In genomic region chr10:29555091-29555745, GRCh38 we compare ENCODE assay signal across 14 cellular contexts.
DNase-seq lines count a peak whose midpoint lies in the region; ATAC-seq, FAIRE-seq and TF ChIP-seq lines count a peak whose summit lies in the region.
"Had no signal": no experiment of that assay in that cellular context is flagged by ENCODE, and none has a peak within 500 bp of the region (broad histone marks: within the 10 kb centered on the region; RNA-seq: fewer than 3 reads in every experiment).

No MANE protein-coding gene starts in this region.

- H3K4me3 ChIP-seq in GM23248 (no peak overlapping the region), SJSA1 (no peak overlapping the region)
- H3K4me3 ChIP-seq: adrenal gland, SK-N-MC had no signal

- H3K27ac Mint-ChIP-seq in progenitor cell of endocrine pancreas = peak overlapping the region; percentile 20
- peak overlapping the region in 1 of 2 donors; percentile 54 for H3K27ac Mint-ChIP-seq in stimulated activated naive CD8-positive, alpha-beta T cell treated with anti-CD3 and anti-CD28 coated beads, Interleukin-15, amount 100 ng/mL, for 72 hours
- H3K27ac Mint-ChIP-seq: activated CD4-positive, alpha-beta memory T cell treated with anti-CD3 and anti-CD28 coated beads, Interleukin-2, amount 10 ng/mL, durations not matched to agents 7 days and 5 days had no signal

- peak overlapping the region; percentile 42 for H2AFZ ChIP-seq in GM23248

- H3K27me3 ChIP-seq in GM23248 (replicated peaks; ENCODE audit: insufficient read depth) (no peaks in the 10 kb centered on the region), SJSA1 (replicated peaks) (no peaks in the 10 kb centered on the region)
- H3K27me3 ChIP-seq: adrenal gland had no signal

- peaks cover 6% of the 10 kb centered on the region for H3K4me1 Mint-ChIP-seq in progenitor cell of endocrine pancreas (ENCODE audit: low read depth)
- H3K4me1 Mint-ChIP-seq in stimulated activated naive CD8-positive, alpha-beta T cell treated with anti-CD3 and anti-CD28 coated beads, Interleukin-15, amount 100 ng/mL, for 72 hours = peaks cover 11% of the 10 kb centered on the region

- ATAC-seq in esophagus mucosa = peak; percentile 68
- ATAC-seq in stimulated activated naive CD8-positive, alpha-beta T cell treated with anti-CD3 and anti-CD28 coated beads, Interleukin-15, amount 100 ng/mL, for 72 hours = no peak
- ATAC-seq: HCT116 had no signal

- no peaks in the 10 kb centered on the region for H3K79me2 ChIP-seq in GM23248 (ENCODE audit: insufficient read depth)
- H3K79me2 ChIP-seq: parathyroid adenoma had no signal

- peaks cover 24% of the 10 kb centered on the region for H3K36me3 Mint-ChIP-seq in progenitor cell of endocrine pancreas (ENCODE audit: insufficient read depth)

- 58 to 63% methylated on average over 6 of the region's 6 CpGs for WGBS in GM23248 (ENCODE audit: low coverage in 1 of 2, low lambda C conversion rate in 2 of 2, missing lambda C conversion rate in 2 of 2), 2 experiments

- H3K27ac ChIP-seq in GM23248 (peak overlapping the region; percentile 67), SJSA1 (peak overlapping the region; percentile 81)
- H3K27ac ChIP-seq: SK-N-MC had no signal

- H3K9me3 Mint-ChIP-seq in progenitor cell of endocrine pancreas (ENCODE audit: low read depth) = no peaks in the 10 kb centered on the region
- no peaks in the 10 kb centered on the region for H3K9me3 Mint-ChIP-seq in stimulated activated naive CD8-positive, alpha-beta T cell treated with anti-CD3 and anti-CD28 coated beads, Interleukin-15, amount 100 ng/mL, for 72 hours
- H3K9me3 Mint-ChIP-seq: activated CD4-positive, alpha-beta memory T cell treated with anti-CD3 and anti-CD28 coated beads, Interleukin-2, amount 10 ng/mL, durations not matched to agents 7 days and 5 days had no signal

- no peaks in the 10 kb centered on the region for H4K20me1 ChIP-seq in GM23248 (ENCODE audit: insufficient read depth)

- no peaks in the 10 kb centered on the region for H3K9me2 ChIP-seq in GM23248 (ENCODE audit: insufficient read depth)

- H3K4me1 ChIP-seq in GM23248 (ENCODE audit: insufficient read depth) (peaks cover 24% of the 10 kb centered on the region), SJSA1 (replicated peaks) (peaks cover 30% of the 10 kb centered on the region)
- H3K4me1 ChIP-seq: adrenal gland had no signal

- in situ Hi-C loops in GM23248 (cut with MboI) = no loop called here
- in situ Hi-C loops in G401 (cut with HindIII; ENCODE audit: low sequenced_read_pairs) = no loop called here

- no peak for TF ChIP-seq CTCF in progenitor cell of endocrine pancreas (IDR thresholded peaks at IDR 0.05; ENCODE audit: unreplicated experiment)
- TF ChIP-seq CTCF in D721Med (IDR thresholded peaks at IDR 0.05; ENCODE audit: insufficient read depth, missing control alignments) = no peak

- peak overlapping the region; percentile 51 for H3K4me2 ChIP-seq in GM23248 (ENCODE audit: unreplicated experiment)

- peaks cover 18% of the 10 kb centered on the region for H3F3A ChIP-seq in GM23248 (ENCODE audit: insufficient read depth)

- H3K9ac ChIP-seq in GM23248 = no peak overlapping the region
- H3K9ac ChIP-seq: parathyroid adenoma had no signal

- no peak for FAIRE-seq in D721Med (lab: Jason Lieb, UNC)
- FAIRE-seq: islet of Langerhans had no signal

- DNase-seq in GM23248 (peak; percentile 38), SJSA1 (ENCODE audit: low read depth in 1 of 2, low spot score in 2 of 2) (no peak), progenitor cell of endocrine pancreas (ENCODE audit: low spot score, unreplicated experiment) (no peak), D721Med (ENCODE audit: insufficient read length, low spot score) (no peak), G401 (ENCODE audit: low spot score) (no peak), NCI-H446 treated with DMSO at 0.1 percent for 48 hours (lab: John Stamatoyannopoulos, UW) (no peak)
- DNase-seq in stimulated activated naive CD8-positive, alpha-beta T cell treated with anti-CD3 and anti-CD28 coated beads, Interleukin-15, amount 100 ng/mL, for 72 hours = no peak
- DNase-seq: activated CD4-positive, alpha-beta memory T cell treated with anti-CD3 and anti-CD28 coated beads, Interleukin-2, amount 10 ng/mL, durations not matched to agents 7 days and 5 days; adrenal gland had no signal

- H3K36me3 ChIP-seq in GM23248 (ENCODE audit: low read depth) (no peaks in the 10 kb centered on the region), SJSA1 (peaks cover 9% of the 10 kb centered on the region)

- H3K4me3 Mint-ChIP-seq in progenitor cell of endocrine pancreas (ENCODE audit: low read depth) = no peak overlapping the region
- H3K4me3 Mint-ChIP-seq in stimulated activated naive CD8-positive, alpha-beta T cell treated with anti-CD3 and anti-CD28 coated beads, Interleukin-15, amount 100 ng/mL, for 72 hours = no peak overlapping the region
- H3K4me3 Mint-ChIP-seq: activated CD4-positive, alpha-beta memory T cell treated with anti-CD3 and anti-CD28 coated beads, Interleukin-2, amount 10 ng/mL, durations not matched to agents 7 days and 5 days had no signal

- H3K9me3 ChIP-seq in GM23248 (ENCODE audit: low read depth) (no peaks in the 10 kb centered on the region), SJSA1 (replicated peaks) (no peaks in the 10 kb centered on the region)
- H3K9me3 ChIP-seq: adrenal gland had no signal

- H3K27me3 Mint-ChIP-seq in progenitor cell of endocrine pancreas = no peaks in the 10 kb centered on the region
- no peaks in the 10 kb centered on the region for H3K27me3 Mint-ChIP-seq in stimulated activated naive CD8-positive, alpha-beta T cell treated with anti-CD3 and anti-CD28 coated beads, Interleukin-15, amount 100 ng/mL, for 72 hours
- H3K27me3 Mint-ChIP-seq: activated CD4-positive, alpha-beta memory T cell treated with anti-CD3 and anti-CD28 coated beads, Interleukin-2, amount 10 ng/mL, durations not matched to agents 7 days and 5 days had no signal
